14 cellular contexts compared by ENCODE assay signal in genomic region chr1:117003253-117003875, GRCh38. TPM values are rescaled to one million over a fixed set of nuclear protein-coding genes. Genes with fewer than 3 reads are reported as not detected.
DNase-seq lines count a peak whose midpoint lies in the region; ATAC-seq, FAIRE-seq and TF ChIP-seq lines count a peak whose summit lies in the region.
"Had no signal": no experiment of that assay in that cellular context is flagged by ENCODE, and none has a peak within 500 bp of the region (broad histone marks: within the 10 kb centered on the region; RNA-seq: fewer than 3 reads in every experiment).

No MANE protein-coding gene starts in this region.

- H2AFZ ChIP-seq in OCI-LY3 (ENCODE audit: low read depth, low read length): no peak overlapping the region
- H2AFZ ChIP-seq in HepG2 (ENCODE audit: low read length): no peak overlapping the region
- H2AFZ ChIP-seq: PC-9 had no signal

- FAIRE-seq in HepG2 (lab: Jason Lieb, UNC): no peak
- FAIRE-seq: TTC549 had no signal

- peaks cover 31% of the 10 kb centered on the region for H3K4me1 ChIP-seq in OCI-LY3 (ENCODE audit: low read length)
- H3K4me1 ChIP-seq in HepG2 (ENCODE audit: insufficient read depth, low read length): no peaks in the 10 kb centered on the region
- no peaks in the 10 kb centered on the region for H3K4me1 ChIP-seq in Caco-2
- H3K4me1 ChIP-seq: testis had no signal

- H3K9me3 Mint-ChIP-seq in Caco-2 (ENCODE audit: unreplicated experiment): no peaks in the 10 kb centered on the region

- no peak overlapping the region for H3K9ac ChIP-seq in OCI-LY3 (ENCODE audit: low read length)
- H3K9ac ChIP-seq in HepG2 (ENCODE audit: insufficient read depth, low read depth, low read length): no peak overlapping the region

- in situ Hi-C loops in ACHN (cut with HindIII; ENCODE audit: low pct_ligation_motif_present, low pct_unique_long_range_greater_than_20kb, low sequenced_read_pairs): no loop called here
- in situ Hi-C loops in HepG2 (cut with HindIII; ENCODE audit: extremely low pct_ligation_motif_present, low pct_unique_long_range_greater_than_20kb): no loop called here

- H3K27me3 Mint-ChIP-seq in Caco-2 (ENCODE audit: insufficient read depth, unreplicated experiment): peaks cover 3% of the 10 kb centered on the region

- H3K36me3 ChIP-seq in OCI-LY3 (replicated peaks; ENCODE audit: low read depth, low read length) (no peaks in the 10 kb centered on the region), HepG2 (replicated peaks in 1 of 2; ENCODE audit: control insufficient read depth in 1 of 2, insufficient read depth in 2 of 2, low read length in 2 of 2) (no peaks in the 10 kb centered on the region), Caco-2 (ENCODE audit: control insufficient read depth, insufficient read depth, low read length) (no peaks in the 10 kb centered on the region)

- no peak overlapping the region for H3K4me3 ChIP-seq in OCI-LY3 (ENCODE audit: low read length)
- H3K4me3 ChIP-seq in HepG2 (replicated peaks in 1 of 3; ENCODE audit: insufficient read depth in 1 of 3, low read depth in 2 of 3, low read length in 3 of 3): no peak overlapping the region
- H3K4me3 ChIP-seq in Caco-2 (ENCODE audit: low read depth, low read length): no peak overlapping the region
- H3K4me3 ChIP-seq: PC-9, testis had no signal

- intact Hi-C loops in HepG2 (cut with micrococcal nuclease; ENCODE audit: unreplicated experiment): no loop called here
- intact Hi-C loops in Caco-2 (cut with micrococcal nuclease; ENCODE audit: unreplicated experiment): no loop called here

- no peaks in the 10 kb centered on the region for H3K27me3 ChIP-seq in OCI-LY3 (ENCODE audit: low read depth, low read length)
- no peaks in the 10 kb centered on the region for H3K27me3 ChIP-seq in HepG2 (ENCODE audit: control insufficient read depth in 1 of 2, insufficient read depth in 2 of 2, low read length in 2 of 2)
- no peaks in the 10 kb centered on the region for H3K27me3 ChIP-seq in Caco-2 (replicated peaks; ENCODE audit: control insufficient read depth, insufficient read depth, low read length)
- H3K27me3 ChIP-seq: testis had no signal

- peak; percentile 10 for DNase-seq in ACHN
- DNase-seq in GDM1 (lab: John Stamatoyannopoulos, UW): peak; percentile 24
- no peak for DNase-seq in HepG2 (ENCODE audit: low spot score)
- no peak for DNase-seq in GM10266 (ENCODE audit: extremely low spot score)
- no peak for DNase-seq in cortex of kidney (lab: John Stamatoyannopoulos, UW)
- DNase-seq in GOT3 (lab: John Stamatoyannopoulos, UW): no peak
- DNase-seq in Caco-2: no peak
- DNase-seq: COR-L47, NCI-H1048, PC-9, testis had no signal

- no peaks in the 10 kb centered on the region for H3K36me3 Mint-ChIP-seq in Caco-2 (ENCODE audit: insufficient read depth, unreplicated experiment)

- TF ChIP-seq EP300 in HepG2 (IDR thresholded peaks at IDR 0.05; ENCODE audit: low read depth in 2 of 2, low read length in 2 of 2): no peak
- no peak for TF ChIP-seq EP300 in HepG2 (CRISPR knock-in tag; IDR thresholded peaks at IDR 0.05; ENCODE audit: borderline replicate concordance)

- no peak overlapping the region for H3K4me3 Mint-ChIP-seq in Caco-2 (ENCODE audit: unreplicated experiment)

- ATAC-seq in HepG2: no peak

- no peak for TF ChIP-seq RAD21 in HepG2 (CRISPR knock-in tag; IDR thresholded peaks at IDR 0.05)

- TF ChIP-seq POLR2A in HepG2 (IDR thresholded peaks at IDR 0.05; ENCODE audit: insufficient read depth in 1 of 2, low read depth in 2 of 2, low read length in 2 of 2): no peak

- H3K27ac ChIP-seq in OCI-LY3 (ENCODE audit: low read length): no peak overlapping the region
- H3K27ac ChIP-seq in HepG2 (ENCODE audit: extremely low read length, insufficient read depth, low read length): no peak overlapping the region
- H3K27ac ChIP-seq: PC-9, testis had no signal

- POLR2A ChIA-PET in HepG2 (lab: Yijun Ruan, JAX) (no interaction called here), Caco-2 (lab: Charles Lee) (no interaction called here)

- H3K79me2 ChIP-seq in OCI-LY3 (ENCODE audit: low read length): no peaks in the 10 kb centered on the region
- H3K79me2 ChIP-seq in HepG2 (ENCODE audit: insufficient read depth, low read length): no peaks in the 10 kb centered on the region

- peak overlapping the region; percentile 7; the same call in 1 of the 2 replicates for H3K4me2 ChIP-seq in OCI-LY3 (ENCODE audit: low read length)
- no peak overlapping the region for H3K4me2 ChIP-seq in HepG2 (ENCODE audit: low read depth, low read length)
- H3K4me2 ChIP-seq: PC-9 had no signal

- H4K20me1 ChIP-seq in OCI-LY3 (ENCODE audit: insufficient read depth, low read length): no peaks in the 10 kb centered on the region
- H4K20me1 ChIP-seq in HepG2 (ENCODE audit: insufficient read depth, low read length): no peaks in the 10 kb centered on the region

- whole genome bisulfite sequencing in HepG2 (ENCODE audit: low lambda C conversion rate): 100% methylated on average over 2 of the region's 2 CpGs

- H3K27ac Mint-ChIP-seq in Caco-2 (ENCODE audit: unreplicated experiment): no peak overlapping the region
- H3K27ac Mint-ChIP-seq: activated T-helper 2 cell treated with anti-CD3 and anti-CD28 coated beads, Interferon-gamma antibody, Interleukin-2, Interleukin-4, amounts not matched to agents 10 μg/mL and 5 μg/mL and 100 μg/mL, durations not matched to agents 14 hours and 24 hours and 36 hours had no signal

- CTCF ChIA-PET in HepG2 (lab: Yijun Ruan, JAX; ENCODE audit: low intra/inter-chr PET ratio, low total read pairs): no interaction called here
- CTCF ChIA-PET in Caco-2 (lab: Charles Lee): no interaction called here

- TF ChIP-seq CTCF in OCI-LY3 (IDR thresholded peaks at IDR 0.05; ENCODE audit: low read depth, low read length) (no peak), HepG2 (CRISPR knock-in tag; IDR thresholded peaks at IDR 0.05) (no peak), GM10266 (IDR thresholded peaks at IDR 0.05; ENCODE audit: control insufficient read depth, insufficient read depth, low read depth, missing control alignments) (no peak), Caco-2 (IDR thresholded peaks at IDR 0.05; ENCODE audit: insufficient read depth in 1 of 2, low read depth in 1 of 2, low read length in 1 of 2, severe bottlenecking in 1 of 2, unreplicated experiment in 1 of 2) (no peak)

- H3K4me1 Mint-ChIP-seq in Caco-2 (ENCODE audit: low read depth, unreplicated experiment): no peaks in the 10 kb centered on the region

- BruUV-seq in HepG2 (replicated peaks; lab: Mats Ljungman, UMichigan) (no TSS peak), Caco-2 (replicated peaks; lab: Mats Ljungman, UMichigan) (no TSS peak)

- H3K9me3 ChIP-seq in OCI-LY3 (ENCODE audit: insufficient read depth, low read length) (no peaks in the 10 kb centered on the region), HepG2 (ENCODE audit: low read length) (no peaks in the 10 kb centered on the region), Caco-2 (no peaks in the 10 kb centered on the region)
- H3K9me3 ChIP-seq: testis had no signal

RNA-seq across cellular contexts. Expression of gene CD101, which starts 1.8 kb away (rescaled TPM):
- total RNA-seq in HepG2 (2016; rRNA removed; fragmentation: Illumina TruSeq; extraction: Trizol): 0.09 TPM in 1 of 2 replicates, not detected in the other
- not detected in 2 replicates for total RNA-seq in HepG2 (2016; cell fraction: cytosol; rRNA removed; fragmentation: Illumina TruSeq; extraction: Trizol; ENCODE audit: low read depth)
- not detected in 2 replicates for total RNA-seq in HepG2 (2016; cell fraction: insoluble cytoplasmic fraction; rRNA removed; fragmentation: Illumina TruSeq; extraction: Trizol)
- total RNA-seq in HepG2 (2016; cell fraction: membrane; rRNA removed; fragmentation: Illumina TruSeq; extraction: Trizol): not detected in 2 replicates
- 0.19 TPM in 1 of 2 replicates, not detected in the other for total RNA-seq in HepG2 (2016; cell fraction: nucleus; rRNA removed; fragmentation: Illumina TruSeq; extraction: Trizol)
- polyA plus RNA-seq in HepG2 (2011; rRNA removed): 0.05 TPM in 1 of 2 replicates, not detected in the other
- not detected in 2 replicates for polyA plus RNA-seq in HepG2 (2011; cell fraction: cytosol; rRNA removed)
- 0.03 TPM in 1 of 2 replicates, not detected in the other for polyA plus RNA-seq in HepG2 (2011; cell fraction: nucleus; rRNA removed)
- not detected in 2 replicates for polyA plus RNA-seq in HepG2 (2012)
- polyA plus RNA-seq in HepG2 (2016; cell fraction: cytosol; fragmentation: Illumina TruSeq; extraction: Trizol; ENCODE audit: low read depth): not detected in 2 replicates
- polyA plus RNA-seq in HepG2 (2016; cell fraction: insoluble cytoplasmic fraction; fragmentation: Illumina TruSeq; extraction: Trizol; ENCODE audit: low read depth): not detected in 2 replicates
- 0.06 TPM in 1 of 2 replicates, not detected in the other for polyA plus RNA-seq in HepG2 (2016; cell fraction: membrane; fragmentation: Illumina TruSeq; extraction: Trizol; ENCODE audit: low read depth)
- 0.28 and 0.67 TPM in 2 replicates for polyA plus RNA-seq in HepG2 (2016; cell fraction: nucleus; fragmentation: Illumina TruSeq; extraction: Trizol; ENCODE audit: insufficient read depth, low read depth)
- polyA minus RNA-seq in HepG2 (2011; rRNA and poly(A)+ RNA removed; ENCODE audit: low replicate concordance): 2.0 TPM in 1 of 2 replicates, not detected in the other
- not detected in 2 replicates for polyA minus RNA-seq in HepG2 (2011; cell fraction: cytosol; rRNA and poly(A)+ RNA removed)
- 0.25 TPM in 1 of 2 replicates, not detected in the other for polyA minus RNA-seq in HepG2 (2011; cell fraction: nucleus; rRNA and poly(A)+ RNA removed)
- total RNA-seq in Caco-2 (2022): 0.16 and 0.86 TPM in 2 replicates

RNA-seq across cellular contexts. Expression of gene TTF2, which starts 56.8 kb away (rescaled TPM):
- total RNA-seq in HepG2 (2016; rRNA removed; fragmentation: Illumina TruSeq; extraction: Trizol) (48.9 and 58.0 TPM in 2 replicates), Caco-2 (2022) (31.9 and 33.4 TPM in 2 replicates)
- 3.5 and 4.8 TPM in 2 replicates for total RNA-seq in HepG2 (2016; cell fraction: cytosol; rRNA removed; fragmentation: Illumina TruSeq; extraction: Trizol; ENCODE audit: low read depth)
- 45.2 and 56.7 TPM in 2 replicates for total RNA-seq in HepG2 (2016; cell fraction: insoluble cytoplasmic fraction; rRNA removed; fragmentation: Illumina TruSeq; extraction: Trizol)
- 6.4 and 10.0 TPM in 2 replicates for total RNA-seq in HepG2 (2016; cell fraction: membrane; rRNA removed; fragmentation: Illumina TruSeq; extraction: Trizol)
- 60.7 and 62.4 TPM in 2 replicates for total RNA-seq in HepG2 (2016; cell fraction: nucleus; rRNA removed; fragmentation: Illumina TruSeq; extraction: Trizol)
- 12.7 and 12.8 TPM in 2 replicates for polyA plus RNA-seq in HepG2 (2011; rRNA removed)
- polyA plus RNA-seq in HepG2 (2011; cell fraction: cytosol; rRNA removed): 6.0 and 7.1 TPM in 2 replicates
- polyA plus RNA-seq in HepG2 (2011; cell fraction: nucleus; rRNA removed): 17.3 and 19.0 TPM in 2 replicates
- polyA plus RNA-seq in HepG2 (2012): 8.6 and 12.6 TPM in 2 replicates
- polyA plus RNA-seq in HepG2 (2016; cell fraction: cytosol; fragmentation: Illumina TruSeq; extraction: Trizol; ENCODE audit: low read depth): 1.1 and 1.5 TPM in 2 replicates
- polyA plus RNA-seq in HepG2 (2016; cell fraction: insoluble cytoplasmic fraction; fragmentation: Illumina TruSeq; extraction: Trizol; ENCODE audit: low read depth): 29.5 and 36.3 TPM in 2 replicates
- 2.6 and 3.9 TPM in 2 replicates for polyA plus RNA-seq in HepG2 (2016; cell fraction: membrane; fragmentation: Illumina TruSeq; extraction: Trizol; ENCODE audit: low read depth)
- polyA plus RNA-seq in HepG2 (2016; cell fraction: nucleus; fragmentation: Illumina TruSeq; extraction: Trizol; ENCODE audit: insufficient read depth, low read depth): 56.2 and 63.3 TPM in 2 replicates
- polyA minus RNA-seq in HepG2 (2011; rRNA and poly(A)+ RNA removed; ENCODE audit: low replicate concordance): 10.8 and 35.1 TPM in 2 replicates
- polyA minus RNA-seq in HepG2 (2011; cell fraction: cytosol; rRNA and poly(A)+ RNA removed): 8.1 and 9.0 TPM in 2 replicates
- polyA minus RNA-seq in HepG2 (2011; cell fraction: nucleus; rRNA and poly(A)+ RNA removed): 15.7 and 23.4 TPM in 2 replicates

Comparison
In these comparisons a context has a peak if more than half of its experiments do, and no peak if none do; other contexts are left out.
1. DNase-seq: peak in ACHN (single experiment) and GDM1 (single experiment); none in HepG2 (single experiment), GM10266 (single experiment), cortex of kidney (single experiment), GOT3 (single experiment) and Caco-2 (0 of 2).